ENCODE assay signal across 14 cellular contexts in the genomic region with DNA sequence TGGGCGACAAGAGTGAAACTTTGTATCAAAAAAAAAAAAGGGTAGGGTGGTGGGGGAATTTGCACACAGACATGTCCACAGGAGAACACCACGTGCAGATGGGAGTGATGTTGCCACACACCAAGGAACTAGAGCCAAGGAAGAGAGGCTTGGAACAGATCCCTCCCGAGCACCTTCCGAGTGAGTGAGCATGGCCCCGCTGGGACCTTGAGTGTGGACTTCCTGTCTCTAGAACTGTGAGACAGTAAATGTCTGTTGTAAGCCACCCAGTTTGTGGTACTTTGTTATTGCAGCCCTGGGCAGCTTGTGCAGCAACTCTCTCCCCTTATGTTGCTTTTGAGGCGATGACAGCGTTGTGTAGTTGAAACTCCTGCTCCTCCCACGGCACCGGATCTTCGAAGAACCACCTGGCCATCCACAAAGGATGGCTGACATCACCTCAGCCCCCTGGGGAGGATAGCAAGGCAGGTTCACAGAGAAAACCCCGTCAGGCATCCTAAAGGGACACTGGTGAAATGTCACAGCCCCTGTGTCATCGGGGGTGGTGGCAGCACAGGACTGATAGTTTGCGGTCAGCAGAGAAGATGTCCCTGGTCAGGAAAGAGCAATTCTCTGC. TPM values are rescaled to one million over a fixed set of nuclear protein-coding genes. Genes with fewer than 3 reads are reported as not detected.
DNase-seq lines count a peak whose midpoint lies in the region; ATAC-seq, FAIRE-seq and TF ChIP-seq lines count a peak whose summit lies in the region.
"Had no signal": no experiment of that assay in that cellular context is flagged by ENCODE, and none has a peak within 500 bp of the region (broad histone marks: within the 10 kb centered on the region; RNA-seq: fewer than 3 reads in every experiment).

No MANE protein-coding gene starts in this region.

- no peak overlapping the region for H2BK120ac ChIP-seq in mesenchymal stem cell (ENCODE audit: low read depth, low read length)

- TF ChIP-seq EP300 in GM12878 (IDR thresholded peaks at IDR 0.05; ENCODE audit: borderline replicate concordance in 1 of 2, control insufficient read depth in 1 of 2, low read depth in 2 of 2, low read length in 2 of 2): 0 out of 4 replicates have a peak, but pooled peaks of 1 of the 2 experiments have one; percentile 27

- H3K9me3 Mint-ChIP-seq in stimulated activated memory B cell treated with anti-CD40 and anti-IgM and Interleukin-4, amounts not matched to agents 10 μg/mL and 1 μg/mL and 100 μg/mL, for 72 hours: no peaks in the 10 kb centered on the region
- H3K9me3 Mint-ChIP-seq: CD4-positive, CD25-positive, alpha-beta regulatory T cell; effector memory CD8-positive, alpha-beta T cell; stimulated activated naive CD8-positive, alpha-beta T cell treated with anti-CD3 and anti-CD28 coated beads, Interleukin-15, Interleukin-2, amounts not matched to agents 100 ng/mL and 50 ng/mL, for 24 hours had no signal

- H2AK5ac ChIP-seq in mesenchymal stem cell (ENCODE audit: low read length, severe bottlenecking): peak overlapping the region; percentile 57

- RAD21 ChIA-PET in GM12878 (lab: Charles Lee; ENCODE audit: unreplicated experiment): no interaction called here

- FAIRE-seq in GM12878 (lab: Jason Lieb, UNC): no peak

- H3K9me3 ChIP-seq in HEK293 (ENCODE audit: control insufficient read depth, insufficient read depth, low read depth, low read length) (no peaks in the 10 kb centered on the region), GM12878 (replicated peaks; ENCODE audit: control insufficient read depth, insufficient read depth, low read length) (no peaks in the 10 kb centered on the region), mesenchymal stem cell (ENCODE audit: control insufficient read depth, low read length) (no peaks in the 10 kb centered on the region)
- H3K9me3 ChIP-seq: SJCRH30 had no signal

- H4K8ac ChIP-seq in mesenchymal stem cell (ENCODE audit: low read length): no peak overlapping the region

- H3K23ac ChIP-seq in mesenchymal stem cell (ENCODE audit: low read length in 2 of 2): peak overlapping the region in 1 of 2 experiments; percentile 67

- H3K4me3 ChIP-seq in AG10803 (ENCODE audit: low read length) (no peak overlapping the region), HEK293 (ENCODE audit: low read depth, low read length) (no peak overlapping the region), GM12878 (no peak overlapping the region), mesenchymal stem cell (ENCODE audit: insufficient read depth in 1 of 2, low read depth in 1 of 2, low read length in 2 of 2) (no peak overlapping the region)
- H3K4me3 ChIP-seq: SJCRH30 had no signal

- peak overlapping the region in 1 of 2 experiments; percentile 63 for H3K14ac ChIP-seq in mesenchymal stem cell (ENCODE audit: low read length in 2 of 2)

- H3K18ac ChIP-seq in mesenchymal stem cell (ENCODE audit: low read depth in 1 of 2, low read length in 2 of 2): peak overlapping the region; percentile 5 to 68

- peaks cover 5% of the 10 kb centered on the region; the same call in 1 of the 2 replicates for H3K4me1 ChIP-seq in HEK293 (ENCODE audit: control insufficient read depth, insufficient read depth, low read length)
- no peaks in the 10 kb centered on the region for H3K4me1 ChIP-seq in GM12878 (ENCODE audit: control insufficient read depth, insufficient read depth, low read length)
- H3K4me1 ChIP-seq in mesenchymal stem cell (ENCODE audit: control insufficient read depth, insufficient read depth, low read depth, low read length): peaks cover 18% of the 10 kb centered on the region

- BruUV-seq in GM12878 (replicated peaks; lab: Mats Ljungman, UMichigan): no TSS peak

- H2BK5ac ChIP-seq in mesenchymal stem cell (ENCODE audit: low read depth, low read length, poor library complexity, severe bottlenecking): peak overlapping the region; percentile 81

- H3K4me1 Mint-ChIP-seq in stimulated activated memory B cell treated with anti-CD40 and anti-IgM and Interleukin-4, amounts not matched to agents 10 μg/mL and 1 μg/mL and 100 μg/mL, for 72 hours: peaks cover 9% of the 10 kb centered on the region
- H3K4me1 Mint-ChIP-seq: CD4-positive, CD25-positive, alpha-beta regulatory T cell had no signal

- no peak overlapping the region for H3K4me3 Mint-ChIP-seq in stimulated activated memory B cell treated with anti-CD40 and anti-IgM and Interleukin-4, amounts not matched to agents 10 μg/mL and 1 μg/mL and 100 μg/mL, for 72 hours
- H3K4me3 Mint-ChIP-seq: CD4-positive, CD25-positive, alpha-beta regulatory T cell; effector memory CD8-positive, alpha-beta T cell; stimulated activated naive CD8-positive, alpha-beta T cell treated with anti-CD3 and anti-CD28 coated beads, Interleukin-15, Interleukin-2, amounts not matched to agents 100 ng/mL and 50 ng/mL, for 24 hours had no signal

- H3K4me2 ChIP-seq in GM12878 (ENCODE audit: control insufficient read depth, insufficient read depth) (no peak overlapping the region), mesenchymal stem cell (ENCODE audit: low read length, poor library complexity, severe bottlenecking) (no peak overlapping the region)

- SMC1A ChIA-PET in GM12878 (lab: Charles Lee; ENCODE audit: uncharacterized antibody, unreplicated experiment): interaction anchor here (2.0 kb wide), 1 partner anchor 10 kb away, joined by 4 read pairs; no protein-coding TSS in a partner anchor

- H3K79me1 ChIP-seq in mesenchymal stem cell (replicated peaks; ENCODE audit: low read length, poor library complexity, severe bottlenecking): no peaks in the 10 kb centered on the region

- H3K27me3 Mint-ChIP-seq in stimulated activated memory B cell treated with anti-CD40 and anti-IgM and Interleukin-4, amounts not matched to agents 10 μg/mL and 1 μg/mL and 100 μg/mL, for 72 hours: peaks cover 37% of the 10 kb centered on the region

- in situ Hi-C loops in GM12878 (cut with MboI): no loop called here

- peak; percentile 54 for ATAC-seq in GM12878
- ATAC-seq in GM18909 (IDR thresholded peaks at IDR 0.05; ENCODE audit: poor library complexity, unreplicated experiment): no peak
- no peak for ATAC-seq in stimulated activated memory B cell treated with anti-CD40 and anti-IgM and Interleukin-4, amounts not matched to agents 10 μg/mL and 1 μg/mL and 100 μg/mL, for 72 hours
- ATAC-seq: effector memory CD8-positive, alpha-beta T cell had no signal

- H3K36me3 ChIP-seq in HEK293 (ENCODE audit: control insufficient read depth in 2 of 2, insufficient read depth in 1 of 2, low read length in 2 of 2) (no peaks in the 10 kb centered on the region), GM12878 (ENCODE audit: control insufficient read depth in 2 of 2, insufficient read depth in 2 of 2, low read length in 1 of 2) (no peaks in the 10 kb centered on the region), mesenchymal stem cell (ENCODE audit: control insufficient read depth in 1 of 2, insufficient read depth in 2 of 2, low read depth in 1 of 2, low read length in 2 of 2) (no peaks in the 10 kb centered on the region)
- H3K36me3 ChIP-seq: SJCRH30 had no signal

- WGBS in GM12878 (ENCODE audit: insufficient coverage, insufficient replicate concordance, low lambda C conversion rate, missing lambda C conversion rate): 40% methylated on average over 12 of the region's 13 CpGs
- WGBS in mesenchymal stem cell: 57% methylated on average over 13 of the region's 13 CpGs

- H3K36me3 Mint-ChIP-seq in stimulated activated memory B cell treated with anti-CD40 and anti-IgM and Interleukin-4, amounts not matched to agents 10 μg/mL and 1 μg/mL and 100 μg/mL, for 72 hours: no peaks in the 10 kb centered on the region
- H3K36me3 Mint-ChIP-seq: CD4-positive, CD25-positive, alpha-beta regulatory T cell had no signal

- TF ChIP-seq POLR2A in GM12878 (IDR thresholded peaks at IDR 0.05; ENCODE audit: low read depth, low read length): no peak

- no peak overlapping the region for H2BK15ac ChIP-seq in mesenchymal stem cell (ENCODE audit: low read depth, poor library complexity, severe bottlenecking)

- H3K27ac ChIP-seq in HEK293 (ENCODE audit: extremely low read depth, low read depth, low read length) (no peak overlapping the region), GM12878 (ENCODE audit: control insufficient read depth, insufficient read depth) (no peak overlapping the region), mesenchymal stem cell (ENCODE audit: low read length, poor library complexity, severe bottlenecking) (no peak overlapping the region)
- H3K27ac ChIP-seq: SJCRH30 had no signal

- H4K20me1 ChIP-seq in GM12878 (ENCODE audit: control insufficient read depth, insufficient read depth): no peaks in the 10 kb centered on the region

- H3K79me2 ChIP-seq in GM12878 (ENCODE audit: control insufficient read depth, insufficient read depth, low read length): no peaks in the 10 kb centered on the region

- TF ChIP-seq CTCF in AG10803 (conservative IDR thresholded peaks at IDR 0.05; ENCODE audit: low read length) (no peak), HEK293 (tag by site-specific recombination; IDR thresholded peaks at IDR 0.05) (no peak), GM12878 (IDR thresholded peaks at IDR 0.05 in 2 of 3, conservative IDR thresholded peaks at IDR 0.05 in 1 of 3; ENCODE audit: control insufficient read depth in 2 of 3, extremely low read depth in 1 of 3, insufficient read depth in 1 of 3, low read depth in 3 of 3, low read length in 3 of 3) (no peak)

- H3K27me3 ChIP-seq in GM12878 (replicated peaks in 1 of 2; ENCODE audit: control insufficient read depth in 2 of 2, insufficient read depth in 2 of 2, low read length in 1 of 2) (no peaks in the 10 kb centered on the region), mesenchymal stem cell (ENCODE audit: control insufficient read depth in 1 of 2, insufficient read depth in 1 of 2, low read length in 2 of 2) (no peaks in the 10 kb centered on the region)
- H3K27me3 ChIP-seq: SJCRH30 had no signal

- intact Hi-C loops in GM12878 (cut with micrococcal nuclease; ENCODE audit: unreplicated experiment): no loop called here

- H4K91ac ChIP-seq in mesenchymal stem cell (ENCODE audit: low read length): peak overlapping the region; percentile 84

- peak overlapping the region in 1 of 2 experiments; percentile 57 for H3K4ac ChIP-seq in mesenchymal stem cell (ENCODE audit: low read depth in 1 of 2, low read length in 2 of 2)

- CTCF ChIA-PET in HEK293 (lab: Yijun Ruan, JAX): interaction anchor here (0.6 kb wide), 2 partner anchors 22 to 716 kb away, joined by 3 to 4 read pairs; no protein-coding TSS in a partner anchor
- CTCF ChIA-PET in GM12878 (lab: Yijun Ruan, JAX): interaction anchor here (0.6 to 3.0 kb wide), 3 partner anchors 13 to 110 kb away, joined by 3 to 16 read pairs (median 3); no protein-coding TSS in a partner anchor

- DNase-seq in AG10803 (ENCODE audit: low read depth) (peak; percentile 95), GM12878 (ENCODE audit: low read depth, low spot score) (no peak), mesenchymal stem cell (peak; percentile 77), NCI-H524 treated with DMSO at 0.1 percent for 48 hours (lab: John Stamatoyannopoulos, UW) (no peak), DMS114 treated with DMSO at 0.1 percent for 48 hours (lab: John Stamatoyannopoulos, UW; ENCODE audit: unreplicated experiment) (no peak)
- DNase-seq: activated CD8-positive, alpha-beta memory T cell treated with anti-CD3 and anti-CD28 coated beads, Interleukin-2, amount 50 U/mL, for 4 hours; CD4-positive, CD25-positive, alpha-beta regulatory T cell; effector memory CD8-positive, alpha-beta T cell; SJCRH30; stimulated activated CD4-positive, alpha-beta T cell treated with anti-CD3 and anti-CD28 coated beads, Interleukin-2, amount 100 ng/mL, for 48 hours had no signal

- no peak overlapping the region for H3K27ac Mint-ChIP-seq in stimulated activated memory B cell treated with anti-CD40 and anti-IgM and Interleukin-4, amounts not matched to agents 10 μg/mL and 1 μg/mL and 100 μg/mL, for 72 hours
- H3K27ac Mint-ChIP-seq: CD4-positive, CD25-positive, alpha-beta regulatory T cell; effector memory CD8-positive, alpha-beta T cell; stimulated activated naive CD8-positive, alpha-beta T cell treated with anti-CD3 and anti-CD28 coated beads, Interleukin-15, Interleukin-2, amounts not matched to agents 100 ng/mL and 50 ng/mL, for 24 hours had no signal

- H3K9ac ChIP-seq in GM12878 (ENCODE audit: control insufficient read depth, insufficient read depth, low read length) (no peak overlapping the region), mesenchymal stem cell (ENCODE audit: low read length) (no peak overlapping the region)

- POLR2A ChIA-PET in HEK293 (lab: Yijun Ruan, JAX) (no interaction called here), GM12878 (lab: Charles Lee) (interaction anchor here (0.7 kb wide), 2 partner anchors 151 to 299 kb away, joined by 3 to 6 read pairs; no protein-coding TSS in a partner anchor)

- no peak overlapping the region for H2AFZ ChIP-seq in GM12878 (ENCODE audit: control insufficient read depth, low read depth, low read length)
- no peak overlapping the region for H2AFZ ChIP-seq in mesenchymal stem cell (ENCODE audit: low read depth, low read length)

- TF ChIP-seq RAD21 in GM12878 (IDR thresholded peaks at IDR 0.05; ENCODE audit: insufficient read depth, low read depth, low read length): no peak

- peak overlapping the region; percentile 72 to 89 for H2BK12ac ChIP-seq in mesenchymal stem cell (ENCODE audit: low read length in 2 of 2)

RNA-seq across cellular contexts. Expression of gene PLEKHG3, which starts 54.7 kb away (rescaled TPM):
- total RNA-seq in GM12878 (2013; cell fraction: nucleolus; rRNA removed): 0.44 and 0.88 TPM in 2 replicates
- total RNA-seq in GM12878 (2014; rRNA removed): 0.05 TPM in 1 of 2 replicates, not detected in the other
- not detected in 2 replicates for total RNA-seq in GM12878 (2014; rRNA removed; fragmentation: Illumina TruSeq; extraction: Trizol)
- total RNA-seq in GM12878 (2021): 0.32 and 0.64 TPM in 2 replicates
- polyA plus RNA-seq in GM12878 (2011; ENCODE audit: low read depth): not detected
- polyA plus RNA-seq in GM12878 (2011; rRNA removed): 0.37 and 0.73 TPM in 2 replicates
- 0.65 and 0.66 TPM in 2 replicates for polyA plus RNA-seq in GM12878 (2011; cell fraction: cytosol; rRNA removed)
- 2.0 and 2.6 TPM in 2 replicates for polyA plus RNA-seq in GM12878 (2011; cell fraction: nucleus; rRNA removed)
- polyA plus RNA-seq in GM12878 (2012): 0.15 TPM in 1 of 2 replicates, not detected in the other
- polyA plus RNA-seq in GM12878 (2014; fragmentation: Illumina TruSeq; extraction: Trizol): 0.03 TPM in 1 of 2 replicates, not detected in the other
- polyA plus RNA-seq in GM12878 (2014; fragmentation: Nextera tagmentation; extraction: Ambion mirVana): not detected
- 0.05 and 0.06 TPM in 2 replicates for polyA plus RNA-seq in GM12878 (2014; rRNA removed)
- polyA plus RNA-seq in GM12878 (2016; fragmentation: Nextera tagmentation; extraction: Ambion mirVana): under 1 TPM in 1 of 2 experiments, not detected in 1; 0.07 TPM
- polyA minus RNA-seq in GM12878 (2011; rRNA and poly(A)+ RNA removed): 1.4 and 1.6 TPM in 2 replicates
- polyA minus RNA-seq in GM12878 (2011; cell fraction: cytosol; rRNA and poly(A)+ RNA removed): 0.27 and 3.2 TPM in 2 replicates
- 0.85 and 1.1 TPM in 2 replicates for polyA minus RNA-seq in GM12878 (2011; cell fraction: nucleus; rRNA and poly(A)+ RNA removed)
- 14.9 TPM for polyA plus RNA-seq in mesenchymal stem cell (2013, experiment 1 of 2)
- 14.3 TPM for polyA plus RNA-seq in mesenchymal stem cell (2013, experiment 2 of 2)

Comparison
In these comparisons a context has a peak if more than half of its experiments do, and no peak if none do; other contexts are left out.
1. DNase-seq: peak in AG10803 (single experiment) and mesenchymal stem cell (single experiment); none in GM12878 (single experiment), NCI-H524 treated with DMSO at 0.1 percent for 48 hours (single experiment) and DMS114 treated with DMSO at 0.1 percent for 48 hours (single experiment).